22 cellular contexts compared by ENCODE assay signal in genomic region chr11:76790251-76790650, GRCh38. TPM values are rescaled to one million over a fixed set of nuclear protein-coding genes. Genes with fewer than 3 reads are reported as not detected.
DNase-seq lines count a peak whose midpoint lies in the region; ATAC-seq and TF ChIP-seq lines count a peak whose summit lies in the region.
"Had no signal": no experiment of that assay in that cellular context is flagged by ENCODE, and none has a peak within 500 bp of the region (broad histone marks: within the 10 kb centered on the region; RNA-seq: fewer than 3 reads in every experiment).

No MANE protein-coding gene starts in this region.

- H3K27me3 ChIP-seq in BLaER1 treated with 17β-estradiol and CSF1 and Interleukin-3, amounts not matched to agents 10 nM and 100 nM, result no peaks in the 10 kb centered on the region
- H3K27me3 ChIP-seq in subcutaneous abdominal adipose tissue (ENCODE audit: control insufficient read depth in 5 of 5, insufficient read depth in 4 of 5, low read length in 5 of 5), result no peaks in the 10 kb centered on the region

- DNase-seq in RWPE1 (ENCODE audit: low spot score) (no peak), left lobe of liver (ENCODE audit: low spot score) (peak; percentile 42), SHP77 treated with DMSO at 0.1 percent for 48 hours (lab: John Stamatoyannopoulos, UW) (no peak)
- DNase-seq: activated CD4-positive, alpha-beta memory T cell treated with anti-CD3 and anti-CD28 coated beads, Interleukin-2, amount 10 ng/mL, durations not matched to agents 7 days and 5 days; activated CD4-positive, CD25-positive, alpha-beta regulatory T cell; activated naive CD4-positive, alpha-beta T cell treated with anti-CD3 and anti-CD28 coated beads for 36 hours; activated T-cell treated with anti-CD3 and anti-CD28 coated beads, Interleukin-2, amount 50 U/mL, for 4 hours; amniotic stem cell; CD8-positive, alpha-beta T cell; GDM1; HCEC 1CT; immature natural killer cell; KG1; left ventricle myocardium inferior; NCI-H1436; NCI-H524; stimulated activated CD4-positive, alpha-beta T cell treated with anti-CD3 and anti-CD28 coated beads, Interleukin-4, amount 100 ng/mL, for 24 hours; T-helper 9 cell had no signal

- H4K20me1 ChIP-seq in BLaER1 treated with 17β-estradiol and CSF1 and Interleukin-3, amounts not matched to agents 10 nM and 100 nM, result peaks cover 15 to 97% (median 88%) of the 10 kb centered on the region in 11 experiments; a peak in 21 of 22 replicates

- ATAC-seq in left lobe of liver (no peak), GM18502 (IDR thresholded peaks at IDR 0.05; ENCODE audit: poor library complexity, unreplicated experiment) (no peak), HG03196 (IDR thresholded peaks at IDR 0.05; ENCODE audit: unreplicated experiment) (no peak)
- ATAC-seq: activated T-cell treated with anti-CD3 and anti-CD28 coated beads, Interleukin-2, amount 50 U/mL, for 4 hours; CD8-positive, alpha-beta T cell had no signal

- peaks cover 0 to 25% (median 9%) of the 10 kb centered on the region in 11 experiments; a peak in 13 of 22 replicates for H3K36me3 ChIP-seq in BLaER1 treated with 17β-estradiol and CSF1 and Interleukin-3, amounts not matched to agents 10 nM and 100 nM
- H3K36me3 ChIP-seq in subcutaneous abdominal adipose tissue (ENCODE audit: control insufficient read depth in 5 of 5, insufficient read depth in 5 of 5, low read length in 5 of 5), result peaks cover 0 to 17% (median 3%) of the 10 kb centered on the region in 5 donors

- H3K4me3 ChIP-seq in BLaER1 treated with 17β-estradiol and CSF1 and Interleukin-3, amounts not matched to agents 10 nM and 100 nM, result no peak overlapping the region
- no peak overlapping the region for H3K4me3 ChIP-seq in subcutaneous abdominal adipose tissue (ENCODE audit: low read depth in 1 of 5, low read length in 5 of 5)
- H3K4me3 ChIP-seq: left ventricle myocardium inferior had no signal

- no peak for TF ChIP-seq CTCF in RWPE1 (conservative IDR thresholded peaks at IDR 0.05; ENCODE audit: low read depth)

- no peak overlapping the region for H3K9ac ChIP-seq in BLaER1 treated with 17β-estradiol and CSF1 and Interleukin-3, amounts not matched to agents 10 nM and 100 nM
- no peak overlapping the region for H3K9ac ChIP-seq in subcutaneous abdominal adipose tissue (ENCODE audit: low read length in 5 of 5)

- H3K4me2 ChIP-seq in BLaER1 treated with 17β-estradiol and CSF1 and Interleukin-3, amounts not matched to agents 10 nM and 100 nM, result peak overlapping the region in 9 of 11 experiments; percentile 31 to 64 (median 54); a peak in 17 of 22 replicates

- H3K27ac ChIP-seq in BLaER1 treated with 17β-estradiol and CSF1 and Interleukin-3, amounts not matched to agents 10 nM and 100 nM, result peak overlapping the region in 2 of 11 experiments; percentile 0 to 7; a peak in 1 of 22 replicates
- H3K27ac ChIP-seq in RWPE1 (peak overlapping the region; percentile 97), subcutaneous abdominal adipose tissue (ENCODE audit: low read depth, low read length) (peak overlapping the region; percentile 75)

- peaks cover 12 to 94% (median 81%) of the 10 kb centered on the region in 10 experiments; a peak in 18 of 20 replicates for H3K4me1 ChIP-seq in BLaER1 treated with 17β-estradiol and CSF1 and Interleukin-3, amounts not matched to agents 10 nM and 100 nM
- peaks cover 31 to 98% (median 96%) of the 10 kb centered on the region in 5 donors for H3K4me1 ChIP-seq in subcutaneous abdominal adipose tissue (ENCODE audit: control insufficient read depth in 5 of 5, insufficient read depth in 5 of 5, low read length in 5 of 5)

- CTCF ChIA-PET in RWPE1 (lab: Yijun Ruan, JAX), result no interaction called here

- POLR2A ChIA-PET in RWPE1 (lab: Yijun Ruan, JAX; ENCODE audit: low non-redundant PET), result no interaction called here

- H3K9me3 ChIP-seq in BLaER1 treated with 17β-estradiol and CSF1 and Interleukin-3, amounts not matched to agents 10 nM and 100 nM (replicated peaks in 1 of 11), result peaks cover 0 to 23% (median 19%) of the 10 kb centered on the region in 11 experiments; a peak in 18 of 22 replicates
- no peaks in the 10 kb centered on the region for H3K9me3 ChIP-seq in subcutaneous abdominal adipose tissue (ENCODE audit: control insufficient read depth in 5 of 5, low read length in 5 of 5)

RNA-seq across cellular contexts. Expression of gene TSKU, which starts 7.1 kb away (rescaled TPM):
- 547 TPM for total RNA-seq in left lobe of liver
- total RNA-seq: CD8-positive, alpha-beta T cell had no signal
